ENCODE assay signal across 13 cellular contexts in genomic region chr21:33971492-33972013, GRCh38.
DNase-seq lines count a peak whose midpoint lies in the region; ATAC-seq and TF ChIP-seq lines count a peak whose summit lies in the region.
"Had no signal": no experiment of that assay in that cellular context is flagged by ENCODE, and none has a peak within 500 bp of the region (broad histone marks: within the 10 kb centered on the region; RNA-seq: fewer than 3 reads in every experiment).

No MANE protein-coding gene starts in this region.

- no peak overlapping the region for H3K4me3 Mint-ChIP-seq in T-helper 1 cell treated with Interleukin-12 subunit alpha and Interleukin-12 subunit beta and Interleukin-4 antibody, amounts not matched to agents 30 μg/mL and 1 μg/mL, for 36 hours
- H3K4me3 Mint-ChIP-seq: activated naive CD8-positive, alpha-beta T cell treated with anti-CD3 and anti-CD28 coated beads for 36 hours; naive B cell had no signal

- no peak overlapping the region for H3K4me3 ChIP-seq in GM12865 (ENCODE audit: low read depth, low read length)

- no peak for TF ChIP-seq CTCF in GM12865 (IDR thresholded peaks at IDR 0.05; ENCODE audit: insufficient read depth, low read depth, low read length, missing control alignments)

- peaks cover 43% of the 10 kb centered on the region for H3K36me3 Mint-ChIP-seq in T-helper 1 cell treated with Interleukin-12 subunit alpha and Interleukin-12 subunit beta and Interleukin-4 antibody, amounts not matched to agents 30 μg/mL and 1 μg/mL, for 36 hours (ENCODE audit: low read depth)
- H3K36me3 Mint-ChIP-seq: naive B cell had no signal

- ATAC-seq in GM18907 (IDR thresholded peaks at IDR 0.05; ENCODE audit: unreplicated experiment) (no peak), HG03108 (IDR thresholded peaks at IDR 0.05; ENCODE audit: unreplicated experiment) (no peak)

- peak overlapping the region; percentile 4 for H3K27ac Mint-ChIP-seq in T-helper 1 cell treated with Interleukin-12 subunit alpha and Interleukin-12 subunit beta and Interleukin-4 antibody, amounts not matched to agents 30 μg/mL and 1 μg/mL, for 36 hours
- H3K27ac Mint-ChIP-seq: activated naive CD8-positive, alpha-beta T cell treated with anti-CD3 and anti-CD28 coated beads for 36 hours had no signal

- in situ Hi-C loops in ACHN (cut with HindIII; ENCODE audit: low pct_ligation_motif_present, low pct_unique_long_range_greater_than_20kb, low sequenced_read_pairs) = no loop called here

- peaks cover 7% of the 10 kb centered on the region for H3K9me3 Mint-ChIP-seq in T-helper 1 cell treated with Interleukin-12 subunit alpha and Interleukin-12 subunit beta and Interleukin-4 antibody, amounts not matched to agents 30 μg/mL and 1 μg/mL, for 36 hours

- H3K27me3 Mint-ChIP-seq in T-helper 1 cell treated with Interleukin-12 subunit alpha and Interleukin-12 subunit beta and Interleukin-4 antibody, amounts not matched to agents 30 μg/mL and 1 μg/mL, for 36 hours (ENCODE audit: low read depth) = no peaks in the 10 kb centered on the region
- H3K27me3 Mint-ChIP-seq: activated naive CD8-positive, alpha-beta T cell treated with anti-CD3 and anti-CD28 coated beads for 36 hours; naive B cell had no signal

- peaks cover 49% of the 10 kb centered on the region for H3K4me1 Mint-ChIP-seq in T-helper 1 cell treated with Interleukin-12 subunit alpha and Interleukin-12 subunit beta and Interleukin-4 antibody, amounts not matched to agents 30 μg/mL and 1 μg/mL, for 36 hours (ENCODE audit: low read depth)

- peak; percentile 48 for DNase-seq in ACHN
- peak; percentile 36 for DNase-seq in GM12865 (ENCODE audit: low read depth)
- peak; percentile 61 for DNase-seq in iPS DF 19.7 (ENCODE audit: low read depth, low spot score)
- DNase-seq in NCI-H2107 (lab: John Stamatoyannopoulos, UW) = no peak
- DNase-seq in central memory CD4-positive, alpha-beta T cell = no peak
- DNase-seq: activated naive CD8-positive, alpha-beta T cell treated with anti-CD3 and anti-CD28 coated beads for 36 hours; COR-L47; naive B cell; NCI-H2029 treated with DMSO at 0.1 percent for 48 hours; T1000 had no signal

Comparison
In these comparisons a context has a peak if more than half of its experiments do, and no peak if none do; other contexts are left out.
1. DNase-seq: peak in ACHN (single experiment), GM12865 (single experiment) and iPS DF 19.7 (single experiment); none in NCI-H2107 (single experiment) and central memory CD4-positive, alpha-beta T cell (single experiment).